Comparison of ENCODE assay signal across 3 cellular contexts in genomic region chr17:73444021-73444420, GRCh38.
"Had no signal": no experiment of that assay in that cellular context is flagged by ENCODE, and none has a peak within 500 bp of the region (broad histone marks: within the 10 kb centered on the region; RNA-seq: fewer than 3 reads in every experiment).

No MANE protein-coding gene starts in this region.

- H3K4me3 ChIP-seq: GM12878 had no signal

- ATAC-seq: GM12878 had no signal

- DNase-seq: GDM1, GF-D8 had no signal
